8 cellular contexts compared by ENCODE assay signal in genomic region chr16:4511441-4512082, GRCh38. TPM values are rescaled to one million over a fixed set of nuclear protein-coding genes. Genes with fewer than 3 reads are reported as not detected.
DNase-seq lines count a peak whose midpoint lies in the region; ATAC-seq and TF ChIP-seq lines count a peak whose summit lies in the region.

No MANE protein-coding gene starts in this region.

- H3K36me3 Mint-ChIP-seq in glutamatergic neuron (ENCODE audit: unreplicated experiment): peaks cover 4% of the 10 kb centered on the region

- H3K27ac Mint-ChIP-seq in glutamatergic neuron (ENCODE audit: unreplicated experiment): no peak overlapping the region

- peaks cover 33% of the 10 kb centered on the region for H3F3A ChIP-seq in MM.1S (ENCODE audit: insufficient read depth, low read length)

- H3K36me3 ChIP-seq in MM.1S (replicated peaks; ENCODE audit: insufficient read depth, low read length): 0 out of 2 replicates have a peak, but pooled peaks cover 4% of the 10 kb centered on the region
- H3K36me3 ChIP-seq in parathyroid adenoma (ENCODE audit: control insufficient read depth, insufficient read depth, low read length): no peaks in the 10 kb centered on the region

- no peak overlapping the region for H3K4me2 ChIP-seq in MM.1S (ENCODE audit: low read depth, low read length)
- H3K4me2 ChIP-seq in parathyroid adenoma (ENCODE audit: low read length): no peak overlapping the region

- no peak overlapping the region for H2AFZ ChIP-seq in MM.1S (ENCODE audit: low read length)
- no peak overlapping the region for H2AFZ ChIP-seq in parathyroid adenoma

- H3K4me3 ChIP-seq in MM.1S (ENCODE audit: low read length): no peak overlapping the region
- H3K4me3 ChIP-seq in parathyroid adenoma (ENCODE audit: low read depth, low read length): no peak overlapping the region

- no peak overlapping the region for H3K9ac ChIP-seq in MM.1S (ENCODE audit: low read length)
- no peak overlapping the region for H3K9ac ChIP-seq in parathyroid adenoma

- H3K9me3 ChIP-seq in MM.1S (replicated peaks; ENCODE audit: insufficient read depth, low read length): no peaks in the 10 kb centered on the region
- H3K9me3 ChIP-seq in parathyroid adenoma (ENCODE audit: control insufficient read depth, low read length): no peaks in the 10 kb centered on the region

- no peak overlapping the region for H3K4me3 Mint-ChIP-seq in glutamatergic neuron (ENCODE audit: unreplicated experiment)

- peaks cover 18% of the 10 kb centered on the region for H3K9me3 Mint-ChIP-seq in glutamatergic neuron (ENCODE audit: unreplicated experiment)

- DNase-seq in NCI-H1417 (lab: John Stamatoyannopoulos, UW) (peak in 2 of 3 experiments; percentile 44 to 75), NCI-H1417 treated with DMSO at 0.1 percent for 48 hours (lab: John Stamatoyannopoulos, UW) (no peak), MM.1S (peak; percentile 10), glutamatergic neuron (peak; percentile 86)
- DNase-seq in activated CD4-positive, alpha-beta T cell treated with anti-CD3 and anti-CD28 coated beads, Interleukin-2, amount 50 U/mL, for 4 hours: no peak

- ATAC-seq in HG03095 (IDR thresholded peaks at IDR 0.05; ENCODE audit: unreplicated experiment): no peak

- peaks cover 1% of the 10 kb centered on the region for H3K27me3 Mint-ChIP-seq in glutamatergic neuron (ENCODE audit: unreplicated experiment)

- TF ChIP-seq CTCF in MM.1S (IDR thresholded peaks at IDR 0.05; ENCODE audit: low read length) (peak; percentile 36), VCaP (conservative IDR thresholded peaks at IDR 0.05) (peak; percentile 60), glutamatergic neuron (IDR thresholded peaks at IDR 0.05; ENCODE audit: partially characterized antibody, unreplicated experiment) (peak; percentile 81), parathyroid adenoma (IDR thresholded peaks at IDR 0.05) (peak; percentile 74)

- H3K27ac ChIP-seq in MM.1S (ENCODE audit: low read length) (no peak overlapping the region), VCaP (no peak overlapping the region), parathyroid adenoma (no peak overlapping the region)

- H3K4me1 ChIP-seq in MM.1S (ENCODE audit: low read length) (peaks cover 35% of the 10 kb centered on the region), parathyroid adenoma (no peaks in the 10 kb centered on the region)

- H3K4me1 Mint-ChIP-seq in glutamatergic neuron (ENCODE audit: low read depth, unreplicated experiment): peaks cover 20% of the 10 kb centered on the region

- H3K79me2 ChIP-seq in MM.1S (ENCODE audit: low read length): peaks cover 60% of the 10 kb centered on the region
- no peaks in the 10 kb centered on the region for H3K79me2 ChIP-seq in parathyroid adenoma

- H3K27me3 ChIP-seq in MM.1S (replicated peaks; ENCODE audit: insufficient read depth, low read length) (no peaks in the 10 kb centered on the region), parathyroid adenoma (ENCODE audit: control insufficient read depth, insufficient read depth, low read length) (no peaks in the 10 kb centered on the region)

- H3K9me2 ChIP-seq in MM.1S (replicated peaks; ENCODE audit: insufficient read depth, low read length): no peaks in the 10 kb centered on the region

- H4K20me1 ChIP-seq in MM.1S (ENCODE audit: insufficient read depth, low read length): no peaks in the 10 kb centered on the region

RNA-seq across cellular contexts. Expression of gene CDIP1, which starts 27.0 kb away (rescaled TPM):
- 51.6 TPM for total RNA-seq in glutamatergic neuron (ENCODE audit: unreplicated experiment)

RNA-seq across cellular contexts. Expression of gene HMOX2, which starts 35.4 kb away (rescaled TPM):
- 76.0 TPM for total RNA-seq in glutamatergic neuron (ENCODE audit: unreplicated experiment)

RNA-seq across cellular contexts. Expression of gene NMRAL1, which starts 37.1 kb away (rescaled TPM):
- total RNA-seq in glutamatergic neuron (ENCODE audit: unreplicated experiment): 38.3 TPM

RNA-seq across cellular contexts. Expression of gene C16orf96, which starts 44.6 kb away (rescaled TPM):
- total RNA-seq in glutamatergic neuron (ENCODE audit: unreplicated experiment): 0.83 TPM

Comparison
In these comparisons a context has a peak if more than half of its experiments do, and no peak if none do; other contexts are left out.
1. DNase-seq: peak in NCI-H1417 (2 of 3), MM.1S (single experiment) and glutamatergic neuron (single experiment); none in NCI-H1417 treated with DMSO at 0.1 percent for 48 hours (single experiment) and activated CD4-positive, alpha-beta T cell treated with anti-CD3 and anti-CD28 coated beads, Interleukin-2, amount 50 U/mL, for 4 hours (0 of 2).
2. Peak in every context shown above with its lines, with median percentiles within 50 percentile points of each other: CTCF ChIP-seq.